ENCODE assay signal across 1 cellular context in genomic region chr19:7522072-7522922, GRCh38.
TF ChIP-seq lines count a peak whose summit lies in the region.

Gene MCOLN1, plus strand, starts transcription at chr19:7522624. Its CDS starts 127 bp downstream, at chr19:7522751.

TF ChIP-seq in HepG2, 621 proteins besides CTCF, POLR2A, EP300 and RAD21 (continued from another document and continues in another):
- TF ChIP-seq ZIK1 (CRISPR knock-in tag; IDR thresholded peaks at IDR 0.05; ENCODE audit: borderline replicate concordance, low read depth) (peak; percentile 77; the same call in 1 of the 2 replicates), ASH2L (IDR thresholded peaks at IDR 0.05; ENCODE audit: insufficient read length, low read depth, low read length) (no peak), ZNF788 (CRISPR knock-in tag; IDR thresholded peaks at IDR 0.05; ENCODE audit: borderline replicate concordance) (peak; percentile 96), HNRNPUL1 (IDR thresholded peaks at IDR 0.05; ENCODE audit: low read depth, low read length) (peak; percentile 66; the same call in 1 of the 2 replicates), ZNF747 (CRISPR knock-in tag; IDR thresholded peaks at IDR 0.05; ENCODE audit: borderline replicate concordance) (peak; percentile 74; the same call in 1 of the 2 replicates), HOXD1 (CRISPR knock-in tag; IDR thresholded peaks at IDR 0.05) (0 out of 2 replicates have a peak, but pooled peaks have one; percentile 25), ZNF614 (CRISPR knock-in tag; IDR thresholded peaks at IDR 0.05; ENCODE audit: borderline replicate concordance) (peak; percentile 79; the same call in 1 of the 2 replicates), MEIS1 (CRISPR knock-in tag; IDR thresholded peaks at IDR 0.05; ENCODE audit: borderline replicate concordance) (peak; percentile 79; the same call in 1 of the 2 replicates), MYNN (CRISPR knock-in tag; IDR thresholded peaks at IDR 0.05; ENCODE audit: low read depth) (0 out of 2 replicates have a peak, but pooled peaks have one; percentile 50), NFRKB (IDR thresholded peaks at IDR 0.05) (no peak), DRAP1 (CRISPR knock-in tag; IDR thresholded peaks at IDR 0.05) (peak; percentile 88), PHF20 (CRISPR knock-in tag; IDR thresholded peaks at IDR 0.05) (peak; percentile 99), SOX6 (IDR thresholded peaks at IDR 0.05) (no peak), SOX6 (CRISPR knock-in tag; IDR thresholded peaks at IDR 0.05) (peak; percentile 73), HMG20B (CRISPR knock-in tag; conservative IDR thresholded peaks at IDR 0.05) (no peak), FOXM1 (CRISPR knock-in tag; IDR thresholded peaks at IDR 0.05) (no peak), ZC3H13 (CRISPR knock-in tag; IDR thresholded peaks at IDR 0.05) (peak; percentile 96), SMAD1 (CRISPR knock-in tag; IDR thresholded peaks at IDR 0.05; ENCODE audit: borderline replicate concordance, low read depth) (peak; percentile 79; the same call in 1 of the 2 replicates), ZMYM4 (CRISPR knock-in tag; IDR thresholded peaks at IDR 0.05) (peak; percentile 99), MEIS2 (CRISPR knock-in tag; IDR thresholded peaks at IDR 0.05) (peak; percentile 65; the same call in 1 of the 2 replicates), ZNF274 (CRISPR knock-in tag; IDR thresholded peaks at IDR 0.05) (peak; percentile 65), SKI (IDR thresholded peaks at IDR 0.05; ENCODE audit: partially characterized antibody) (peak; percentile 54), MYC (CRISPR knock-in tag; IDR thresholded peaks at IDR 0.05; ENCODE audit: borderline replicate concordance) (peak; percentile 88), TEAD3 (CRISPR knock-in tag; optimal IDR thresholded peaks at IDR 0.05; ENCODE audit: borderline replicate concordance) (peak; percentile 87), SMAD3 (CRISPR knock-in tag; IDR thresholded peaks at IDR 0.05) (peak; percentile 64; the same call in 1 of the 2 replicates), ZNF772 (CRISPR knock-in tag; IDR thresholded peaks at IDR 0.05) (0 out of 2 replicates have a peak, but pooled peaks have one; percentile 45), MED13 (CRISPR knock-in tag; IDR thresholded peaks at IDR 0.05) (peak; percentile 74; the same call in 1 of the 2 replicates), ZFP37 (CRISPR knock-in tag; IDR thresholded peaks at IDR 0.05; ENCODE audit: borderline replicate concordance) (0 out of 2 replicates have a peak, but pooled peaks have one; percentile 53), ZNF350 (CRISPR knock-in tag; IDR thresholded peaks at IDR 0.05; ENCODE audit: borderline replicate concordance, low read depth) (peak; percentile 86), HIVEP1 (CRISPR knock-in tag; IDR thresholded peaks at IDR 0.05) (peak; percentile 55; the same call in 1 of the 2 replicates), ATAD3A (CRISPR knock-in tag; IDR thresholded peaks at IDR 0.05) (0 out of 2 replicates have a peak, but pooled peaks have one; percentile 40), EED (CRISPR knock-in tag; IDR thresholded peaks at IDR 0.05) (peak; percentile 68; the same call in 1 of the 2 replicates), ZNF550 (CRISPR knock-in tag; IDR thresholded peaks at IDR 0.05; ENCODE audit: borderline replicate concordance) (0 out of 2 replicates have a peak, but pooled peaks have one; percentile 68), KDM5A (IDR thresholded peaks at IDR 0.05; ENCODE audit: borderline replicate concordance, low read length) (peak; percentile 89; the same call in 1 of the 2 replicates), SPEN (CRISPR knock-in tag; IDR thresholded peaks at IDR 0.05; ENCODE audit: low read depth) (peak; percentile 98), MAX (IDR thresholded peaks at IDR 0.05) (peak; percentile 96), GABPB1 (CRISPR knock-in tag; IDR thresholded peaks at IDR 0.05) (peak; percentile 90), ZNF292 (CRISPR knock-in tag; IDR thresholded peaks at IDR 0.05; ENCODE audit: borderline replicate concordance, low read depth) (no peak), ATRX (CRISPR knock-in tag; IDR thresholded peaks at IDR 0.05; ENCODE audit: borderline replicate concordance) (no peak; the same call in 1 of the 2 replicates), ZNF124 (CRISPR knock-in tag; IDR thresholded peaks at IDR 0.05) (peak; percentile 88), RAD51 (IDR thresholded peaks at IDR 0.05; ENCODE audit: borderline replicate concordance) (peak; percentile 100), UBTF (CRISPR knock-in tag; IDR thresholded peaks at IDR 0.05) (peak; percentile 74), SRY (CRISPR knock-in tag; IDR thresholded peaks at IDR 0.05) (peak; percentile 52; the same call in 1 of the 2 replicates), HCFC1 (IDR thresholded peaks at IDR 0.05; ENCODE audit: low read depth, low read length) (peak; percentile 78)
- TF ChIP-seq, protein P1, sequence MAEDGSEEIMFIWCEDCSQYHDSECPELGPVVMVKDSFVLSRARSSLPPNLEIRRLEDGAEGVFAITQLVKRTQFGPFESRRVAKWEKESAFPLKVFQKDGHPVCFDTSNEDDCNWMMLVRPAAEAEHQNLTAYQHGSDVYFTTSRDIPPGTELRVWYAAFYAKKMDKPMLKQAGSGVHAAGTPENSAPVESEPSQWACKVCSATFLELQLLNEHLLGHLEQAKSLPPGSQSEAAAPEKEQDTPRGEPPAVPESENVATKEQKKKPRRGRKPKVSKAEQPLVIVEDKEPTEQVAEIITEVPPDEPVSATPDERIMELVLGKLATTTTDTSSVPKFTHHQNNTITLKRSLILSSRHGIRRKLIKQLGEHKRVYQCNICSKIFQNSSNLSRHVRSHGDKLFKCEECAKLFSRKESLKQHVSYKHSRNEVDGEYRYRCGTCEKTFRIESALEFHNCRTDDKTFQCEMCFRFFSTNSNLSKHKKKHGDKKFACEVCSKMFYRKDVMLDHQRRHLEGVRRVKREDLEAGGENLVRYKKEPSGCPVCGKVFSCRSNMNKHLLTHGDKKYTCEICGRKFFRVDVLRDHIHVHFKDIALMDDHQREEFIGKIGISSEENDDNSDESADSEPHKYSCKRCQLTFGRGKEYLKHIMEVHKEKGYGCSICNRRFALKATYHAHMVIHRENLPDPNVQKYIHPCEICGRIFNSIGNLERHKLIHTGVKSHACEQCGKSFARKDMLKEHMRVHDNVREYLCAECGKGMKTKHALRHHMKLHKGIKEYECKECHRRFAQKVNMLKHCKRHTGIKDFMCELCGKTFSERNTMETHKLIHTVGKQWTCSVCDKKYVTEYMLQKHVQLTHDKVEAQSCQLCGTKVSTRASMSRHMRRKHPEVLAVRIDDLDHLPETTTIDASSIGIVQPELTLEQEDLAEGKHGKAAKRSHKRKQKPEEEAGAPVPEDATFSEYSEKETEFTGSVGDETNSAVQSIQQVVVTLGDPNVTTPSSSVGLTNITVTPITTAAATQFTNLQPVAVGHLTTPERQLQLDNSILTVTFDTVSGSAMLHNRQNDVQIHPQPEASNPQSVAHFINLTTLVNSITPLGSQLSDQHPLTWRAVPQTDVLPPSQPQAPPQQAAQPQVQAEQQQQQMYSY (CRISPR knock-in tag; IDR thresholded peaks at IDR 0.05) = peak; percentile 69; the same call in 1 of the 2 replicates
- TF ChIP-seq, protein P2, sequence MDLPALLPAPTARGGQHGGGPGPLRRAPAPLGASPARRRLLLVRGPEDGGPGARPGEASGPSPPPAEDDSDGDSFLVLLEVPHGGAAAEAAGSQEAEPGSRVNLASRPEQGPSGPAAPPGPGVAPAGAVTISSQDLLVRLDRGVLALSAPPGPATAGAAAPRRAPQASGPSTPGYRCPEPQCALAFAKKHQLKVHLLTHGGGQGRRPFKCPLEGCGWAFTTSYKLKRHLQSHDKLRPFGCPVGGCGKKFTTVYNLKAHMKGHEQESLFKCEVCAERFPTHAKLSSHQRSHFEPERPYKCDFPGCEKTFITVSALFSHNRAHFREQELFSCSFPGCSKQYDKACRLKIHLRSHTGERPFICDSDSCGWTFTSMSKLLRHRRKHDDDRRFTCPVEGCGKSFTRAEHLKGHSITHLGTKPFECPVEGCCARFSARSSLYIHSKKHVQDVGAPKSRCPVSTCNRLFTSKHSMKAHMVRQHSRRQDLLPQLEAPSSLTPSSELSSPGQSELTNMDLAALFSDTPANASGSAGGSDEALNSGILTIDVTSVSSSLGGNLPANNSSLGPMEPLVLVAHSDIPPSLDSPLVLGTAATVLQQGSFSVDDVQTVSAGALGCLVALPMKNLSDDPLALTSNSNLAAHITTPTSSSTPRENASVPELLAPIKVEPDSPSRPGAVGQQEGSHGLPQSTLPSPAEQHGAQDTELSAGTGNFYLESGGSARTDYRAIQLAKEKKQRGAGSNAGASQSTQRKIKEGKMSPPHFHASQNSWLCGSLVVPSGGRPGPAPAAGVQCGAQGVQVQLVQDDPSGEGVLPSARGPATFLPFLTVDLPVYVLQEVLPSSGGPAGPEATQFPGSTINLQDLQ (CRISPR knock-in tag; IDR thresholded peaks at IDR 0.05) = no peak
- TF ChIP-seq, protein P3, sequence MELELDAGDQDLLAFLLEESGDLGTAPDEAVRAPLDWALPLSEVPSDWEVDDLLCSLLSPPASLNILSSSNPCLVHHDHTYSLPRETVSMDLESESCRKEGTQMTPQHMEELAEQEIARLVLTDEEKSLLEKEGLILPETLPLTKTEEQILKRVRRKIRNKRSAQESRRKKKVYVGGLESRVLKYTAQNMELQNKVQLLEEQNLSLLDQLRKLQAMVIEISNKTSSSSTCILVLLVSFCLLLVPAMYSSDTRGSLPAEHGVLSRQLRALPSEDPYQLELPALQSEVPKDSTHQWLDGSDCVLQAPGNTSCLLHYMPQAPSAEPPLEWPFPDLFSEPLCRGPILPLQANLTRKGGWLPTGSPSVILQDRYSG (CRISPR knock-in tag; IDR thresholded peaks at IDR 0.05) = no peak
- TF ChIP-seq, protein P4, sequence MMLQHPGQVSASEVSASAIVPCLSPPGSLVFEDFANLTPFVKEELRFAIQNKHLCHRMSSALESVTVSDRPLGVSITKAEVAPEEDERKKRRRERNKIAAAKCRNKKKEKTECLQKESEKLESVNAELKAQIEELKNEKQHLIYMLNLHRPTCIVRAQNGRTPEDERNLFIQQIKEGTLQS (CRISPR knock-in tag; IDR thresholded peaks at IDR 0.05) = peak; percentile 53; the same call in 1 of the 2 replicates
- TF ChIP-seq, protein P5, sequence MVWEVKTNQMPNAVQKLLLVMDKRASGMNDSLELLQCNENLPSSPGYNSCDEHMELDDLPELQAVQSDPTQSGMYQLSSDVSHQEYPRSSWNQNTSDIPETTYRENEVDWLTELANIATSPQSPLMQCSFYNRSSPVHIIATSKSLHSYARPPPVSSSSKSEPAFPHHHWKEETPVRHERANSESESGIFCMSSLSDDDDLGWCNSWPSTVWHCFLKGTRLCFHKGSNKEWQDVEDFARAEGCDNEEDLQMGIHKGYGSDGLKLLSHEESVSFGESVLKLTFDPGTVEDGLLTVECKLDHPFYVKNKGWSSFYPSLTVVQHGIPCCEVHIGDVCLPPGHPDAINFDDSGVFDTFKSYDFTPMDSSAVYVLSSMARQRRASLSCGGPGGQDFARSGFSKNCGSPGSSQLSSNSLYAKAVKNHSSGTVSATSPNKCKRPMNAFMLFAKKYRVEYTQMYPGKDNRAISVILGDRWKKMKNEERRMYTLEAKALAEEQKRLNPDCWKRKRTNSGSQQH (CRISPR knock-in tag; IDR thresholded peaks at IDR 0.05; ENCODE audit: low read depth) = peak; percentile 92
